17 cellular contexts compared by ENCODE assay signal in the genomic region with DNA sequence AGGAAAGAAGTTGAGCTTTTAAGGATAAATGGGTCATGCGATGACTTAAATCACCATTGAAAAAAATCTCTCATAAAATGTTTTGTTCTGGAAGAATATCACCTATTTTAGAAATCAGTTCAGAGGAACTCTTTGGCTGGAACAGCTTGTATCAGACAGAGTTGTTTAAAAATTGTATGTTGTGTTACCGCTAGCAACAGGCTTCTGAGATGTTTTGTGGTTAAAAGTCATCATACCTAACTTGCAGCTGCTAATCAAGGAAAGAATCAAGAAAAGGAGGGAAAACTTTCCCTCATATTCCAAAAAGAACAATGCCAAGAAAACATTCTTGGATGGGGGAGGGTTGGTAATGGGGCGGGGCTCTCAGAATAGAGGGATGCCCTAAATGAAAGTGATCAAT.
DNase-seq lines count a peak whose midpoint lies in the region; ATAC-seq, FAIRE-seq and TF ChIP-seq lines count a peak whose summit lies in the region.
"Had no signal": no experiment of that assay in that cellular context is flagged by ENCODE, and none has a peak within 500 bp of the region (broad histone marks: within the 10 kb centered on the region; RNA-seq: fewer than 3 reads in every experiment).

No MANE protein-coding gene starts in this region.

- H2AFZ ChIP-seq in GM23338: peak overlapping the region; percentile 47; the same call in 1 of the 2 replicates

- H3K4me1 Mint-ChIP-seq in GM23338: peaks cover 27% of the 10 kb centered on the region
- H3K4me1 Mint-ChIP-seq: activated naive CD4-positive, alpha-beta T cell treated with anti-CD3 and anti-CD28 coated beads, Interleukin-2, amount 10 ng/mL, durations not matched to agents 7 days and 5 days had no signal

- H3K4me1 ChIP-seq in GM23338 (ENCODE audit: insufficient read depth) (peaks cover 8% of the 10 kb centered on the region; the same call in 1 of the 2 replicates), foreskin keratinocyte (peaks cover 3% of the 10 kb centered on the region)

- H4K20me1 ChIP-seq in GM23338 (replicated peaks; ENCODE audit: insufficient read depth): no peaks in the 10 kb centered on the region

- no peak overlapping the region for H3K27ac ChIP-seq in GM23338 (ENCODE audit: low read depth)
- no peak overlapping the region for H3K27ac ChIP-seq in foreskin keratinocyte

- no peak overlapping the region for H3K4me3 ChIP-seq in GM23338

- no peaks in the 10 kb centered on the region for H3K27me3 Mint-ChIP-seq in GM23338 (ENCODE audit: insufficient read depth, low read depth, poor library complexity)

- DNase-seq in GM23338 (ENCODE audit: low spot score) (no peak), astrocyte of the hippocampus (ENCODE audit: low read depth, low spot score) (peak; percentile 42), foreskin keratinocyte (peak in 1 of 2 donors; percentile 37), renal cortical epithelial cell (ENCODE audit: low read depth) (peak; percentile 87), NCI-H1048 (lab: John Stamatoyannopoulos, UW) (no peak), urothelium cell line (ENCODE audit: low spot score) (no peak)
- no peak for DNase-seq in activated T-cell treated with anti-CD3 and anti-CD28 coated beads, Interleukin-2, amount 50 U/mL, for 48 hours
- DNase-seq: activated naive CD4-positive, alpha-beta T cell treated with anti-CD3 and anti-CD28 coated beads, Interleukin-2, amount 10 ng/mL, durations not matched to agents 7 days and 5 days; caudate nucleus; immature natural killer cell; MM.1S; NCI-H187 treated with DMSO at 0.1 percent for 48 hours; SIG-M5; stimulated activated CD4-positive, alpha-beta T cell treated with anti-CD3 and anti-CD28 coated beads, Interleukin-4, amount 100 ng/mL, for 4 hours had no signal

- ATAC-seq in GM23338 (no peak), foreskin keratinocyte (peak; percentile 73), HG03196 (IDR thresholded peaks at IDR 0.05; ENCODE audit: unreplicated experiment) (no peak)

- 0 out of 2 replicates have a peak, but pooled peaks cover 3% of the 10 kb centered on the region for H3K9me2 ChIP-seq in GM23338 (ENCODE audit: insufficient read depth)

- H3K27ac Mint-ChIP-seq in GM23338: no peak overlapping the region
- H3K27ac Mint-ChIP-seq: activated naive CD4-positive, alpha-beta T cell treated with anti-CD3 and anti-CD28 coated beads, Interleukin-2, amount 10 ng/mL, durations not matched to agents 7 days and 5 days; immature natural killer cell; T-helper 2 cell treated with Interferon-gamma antibody and Interleukin-4, amounts not matched to agents 5 μg/mL and 100 μg/mL, for 36 hours had no signal

- H3K9me3 Mint-ChIP-seq in GM23338: no peaks in the 10 kb centered on the region
- H3K9me3 Mint-ChIP-seq: activated naive CD4-positive, alpha-beta T cell treated with anti-CD3 and anti-CD28 coated beads, Interleukin-2, amount 10 ng/mL, durations not matched to agents 7 days and 5 days; immature natural killer cell; T-helper 2 cell treated with Interferon-gamma antibody and Interleukin-4, amounts not matched to agents 5 μg/mL and 100 μg/mL, for 36 hours had no signal

- H3K36me3 ChIP-seq in GM23338 (ENCODE audit: insufficient read depth): no peaks in the 10 kb centered on the region

- no peak for TF ChIP-seq CTCF in GM23338 (conservative IDR thresholded peaks at IDR 0.05; ENCODE audit: low read depth in 2 of 2)
- no peak for TF ChIP-seq CTCF in foreskin keratinocyte (conservative IDR thresholded peaks at IDR 0.05)

- no peaks in the 10 kb centered on the region for H3K79me2 ChIP-seq in GM23338 (replicated peaks; ENCODE audit: insufficient read depth)

- no peak overlapping the region for H3K4me3 Mint-ChIP-seq in GM23338
- H3K4me3 Mint-ChIP-seq: activated naive CD4-positive, alpha-beta T cell treated with anti-CD3 and anti-CD28 coated beads, Interleukin-2, amount 10 ng/mL, durations not matched to agents 7 days and 5 days; immature natural killer cell; T-helper 2 cell treated with Interferon-gamma antibody and Interleukin-4, amounts not matched to agents 5 μg/mL and 100 μg/mL, for 36 hours had no signal

- H3K4me2 ChIP-seq in GM23338: no peak overlapping the region

- H3K36me3 Mint-ChIP-seq in GM23338 (ENCODE audit: low read depth): no peaks in the 10 kb centered on the region
- H3K36me3 Mint-ChIP-seq: activated naive CD4-positive, alpha-beta T cell treated with anti-CD3 and anti-CD28 coated beads, Interleukin-2, amount 10 ng/mL, durations not matched to agents 7 days and 5 days; immature natural killer cell had no signal

- no peak for FAIRE-seq in urothelium cell line (lab: Jason Lieb, UNC)
- FAIRE-seq: H54 had no signal

- H3K27me3 ChIP-seq in GM23338 (ENCODE audit: insufficient read depth): no peaks in the 10 kb centered on the region
- no peaks in the 10 kb centered on the region for H3K27me3 ChIP-seq in foreskin keratinocyte

- no peaks in the 10 kb centered on the region for H3F3A ChIP-seq in GM23338 (replicated peaks; ENCODE audit: low read depth)

TF ChIP-seq in GM23338, 12 proteins besides CTCF, POLR2A, EP300 and RAD21:
- no peak for TF ChIP-seq EZH2 (IDR thresholded peaks at IDR 0.05; ENCODE audit: low read depth, unreplicated experiment)
- TF ChIP-seq NANOG (IDR thresholded peaks at IDR 0.05; ENCODE audit: borderline replicate concordance): no peak
- TF ChIP-seq CREB1 (CRISPR knock-in tag; IDR thresholded peaks at IDR 0.05; ENCODE audit: low read depth): no peak
- TF ChIP-seq, protein P1, sequence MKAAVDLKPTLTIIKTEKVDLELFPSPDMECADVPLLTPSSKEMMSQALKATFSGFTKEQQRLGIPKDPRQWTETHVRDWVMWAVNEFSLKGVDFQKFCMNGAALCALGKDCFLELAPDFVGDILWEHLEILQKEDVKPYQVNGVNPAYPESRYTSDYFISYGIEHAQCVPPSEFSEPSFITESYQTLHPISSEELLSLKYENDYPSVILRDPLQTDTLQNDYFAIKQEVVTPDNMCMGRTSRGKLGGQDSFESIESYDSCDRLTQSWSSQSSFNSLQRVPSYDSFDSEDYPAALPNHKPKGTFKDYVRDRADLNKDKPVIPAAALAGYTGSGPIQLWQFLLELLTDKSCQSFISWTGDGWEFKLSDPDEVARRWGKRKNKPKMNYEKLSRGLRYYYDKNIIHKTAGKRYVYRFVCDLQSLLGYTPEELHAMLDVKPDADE (IDR thresholded peaks at IDR 0.05): no peak
TF ChIP-seq in GM23338: peak in this region for 0.

Comparison
In these comparisons a context has a peak if more than half of its experiments do, and no peak if none do; other contexts are left out.
1. DNase-seq: peak in astrocyte of the hippocampus (single experiment) and renal cortical epithelial cell (single experiment); none in GM23338 (single experiment), activated T-cell treated with anti-CD3 and anti-CD28 coated beads, Interleukin-2, amount 50 U/mL, for 48 hours (0 of 2), NCI-H1048 (single experiment) and urothelium cell line (single experiment).